Comparison of ENCODE assay signal across 8 cellular contexts in genomic region chr4:165325732-165326512, GRCh38. TPM values are rescaled to one million over a fixed set of nuclear protein-coding genes. Genes with fewer than 3 reads are reported as not detected.
DNase-seq lines count a peak whose midpoint lies in the region; ATAC-seq and TF ChIP-seq lines count a peak whose summit lies in the region.

No MANE protein-coding gene starts in this region.

- H3K27me3 ChIP-seq in gastrocnemius medialis, result no peaks in the 10 kb centered on the region

- H3K36me3 ChIP-seq in gastrocnemius medialis, result no peaks in the 10 kb centered on the region

- H3K4me1 Mint-ChIP-seq in activated T-cell treated with anti-CD3 and anti-CD28 coated beads, Interleukin-2, amount 50 U/mL, for 72 hours (ENCODE audit: low read depth), result peaks cover 9% of the 10 kb centered on the region

- no peak for TF ChIP-seq CTCF in fibroblast of villous mesenchyme (IDR thresholded peaks at IDR 0.05; ENCODE audit: insufficient read depth, low read depth, low read length)
- TF ChIP-seq CTCF in gastrocnemius medialis (IDR thresholded peaks at IDR 0.05 in 4 of 5, conservative IDR thresholded peaks at IDR 0.05 in 1 of 5), result no peak

- H3K36me3 Mint-ChIP-seq in activated T-cell treated with anti-CD3 and anti-CD28 coated beads, Interleukin-2, amount 50 U/mL, for 72 hours (ENCODE audit: insufficient read depth in 2 of 2), result peaks cover 4 to 10% of the 10 kb centered on the region in 2 donors

- DNase-seq in activated T-cell treated with anti-CD3 and anti-CD28 coated beads, Interleukin-2, amount 50 U/mL, for 72 hours, result peak; percentile 12 to 28
- no peak for DNase-seq in activated T-cell treated with anti-CD3 and anti-CD28 coated beads for 4 hours
- DNase-seq in fibroblast of villous mesenchyme (ENCODE audit: low read depth), result peak; percentile 82
- DNase-seq in gastrocnemius medialis, result no peak
- no peak for DNase-seq in NCI-H1930 (lab: John Stamatoyannopoulos, UW)

- H3K4me3 ChIP-seq in fibroblast of villous mesenchyme (ENCODE audit: low read depth, low read length) (peak overlapping the region; percentile 76), gastrocnemius medialis (peak overlapping the region in 3 of 4 donors; percentile 48 to 90 (median 86))

- H3K27me3 Mint-ChIP-seq in activated T-cell treated with anti-CD3 and anti-CD28 coated beads, Interleukin-2, amount 50 U/mL, for 72 hours (ENCODE audit: low read depth), result no peaks in the 10 kb centered on the region

- no peaks in the 10 kb centered on the region for H3K9me3 ChIP-seq in gastrocnemius medialis

- no peak overlapping the region for H3K4me3 Mint-ChIP-seq in activated T-cell treated with anti-CD3 and anti-CD28 coated beads, Interleukin-2, amount 50 U/mL, for 72 hours

- peak overlapping the region in 1 of 4 donors; percentile 67 for H3K27ac ChIP-seq in gastrocnemius medialis

- intact Hi-C loops in gastrocnemius medialis (cut with DNase I; ENCODE audit: low total_unique reads), result loop anchor here (2.0 kb wide), 1 partner anchor 119 kb away; the partner anchor contains the start of gene KLHL2

- H3K27ac Mint-ChIP-seq in activated T-cell treated with anti-CD3 and anti-CD28 coated beads, Interleukin-2, amount 50 U/mL, for 72 hours, result peak overlapping the region; percentile 81

- peaks cover 10 to 14% of the 10 kb centered on the region in 2 donors for H3K4me1 ChIP-seq in gastrocnemius medialis

- in situ Hi-C loops in gastrocnemius medialis (cut with MboI; ENCODE audit: low sequenced_read_pairs in 4 of 4), result loop anchor here in 2 of 4 donors (10.0 to 25.0 kb wide), 3 partner anchors 114 to 211 kb away; partner anchors contain the start of genes KLHL2 (in 2 of the 2) and TMEM192 (in 1 of the 2)

- no peak for ATAC-seq in activated T-cell treated with anti-CD3 and anti-CD28 coated beads, Interleukin-2, amount 50 U/mL, for 72 hours (replicated peaks in 1 of 2)
- ATAC-seq in SK-N-SH treated with all-trans-retinoic acid at 6 μM for 48 hours (peak; percentile 6), gastrocnemius medialis (no peak), GM18520 (IDR thresholded peaks at IDR 0.05; ENCODE audit: unreplicated experiment) (no peak), GM21576 (IDR thresholded peaks at IDR 0.05; ENCODE audit: unreplicated experiment) (no peak)

- no peaks in the 10 kb centered on the region for H3K9me3 Mint-ChIP-seq in activated T-cell treated with anti-CD3 and anti-CD28 coated beads, Interleukin-2, amount 50 U/mL, for 72 hours

- TF ChIP-seq POLR2A in gastrocnemius medialis (IDR thresholded peaks at IDR 0.05), result no peak

TF ChIP-seq in SK-N-SH treated with all-trans-retinoic acid at 6 μM for 48 hours, 23 proteins besides CTCF, POLR2A, EP300 and RAD21:
- TF ChIP-seq ZFP3 (CRISPR knock-in tag; IDR thresholded peaks at IDR 0.05), result no peak
- TF ChIP-seq ZC3H10 (CRISPR knock-in tag; IDR thresholded peaks at IDR 0.05), result no peak
- TF ChIP-seq CREB5 (CRISPR knock-in tag; IDR thresholded peaks at IDR 0.05; ENCODE audit: low read depth), result no peak
- no peak for TF ChIP-seq ARNTL (CRISPR knock-in tag; IDR thresholded peaks at IDR 0.05; ENCODE audit: borderline replicate concordance, low read depth)
- TF ChIP-seq ZFP30 (CRISPR knock-in tag; IDR thresholded peaks at IDR 0.05), result no peak
- TF ChIP-seq, protein P1, sequence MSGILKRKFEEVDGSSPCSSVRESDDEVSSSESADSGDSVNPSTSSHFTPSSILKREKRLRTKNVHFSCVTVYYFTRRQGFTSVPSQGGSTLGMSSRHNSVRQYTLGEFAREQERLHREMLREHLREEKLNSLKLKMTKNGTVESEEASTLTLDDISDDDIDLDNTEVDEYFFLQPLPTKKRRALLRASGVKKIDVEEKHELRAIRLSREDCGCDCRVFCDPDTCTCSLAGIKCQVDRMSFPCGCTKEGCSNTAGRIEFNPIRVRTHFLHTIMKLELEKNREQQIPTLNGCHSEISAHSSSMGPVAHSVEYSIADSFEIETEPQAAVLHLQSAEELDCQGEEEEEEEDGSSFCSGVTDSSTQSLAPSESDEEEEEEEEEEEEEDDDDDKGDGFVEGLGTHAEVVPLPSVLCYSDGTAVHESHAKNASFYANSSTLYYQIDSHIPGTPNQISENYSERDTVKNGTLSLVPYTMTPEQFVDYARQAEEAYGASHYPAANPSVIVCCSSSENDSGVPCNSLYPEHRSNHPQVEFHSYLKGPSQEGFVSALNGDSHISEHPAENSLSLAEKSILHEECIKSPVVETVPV (CRISPR knock-in tag; IDR thresholded peaks at IDR 0.05), result no peak
- TF ChIP-seq OSR1 (CRISPR knock-in tag; IDR thresholded peaks at IDR 0.05), result no peak
- TF ChIP-seq ZNF8 (CRISPR knock-in tag; IDR thresholded peaks at IDR 0.05), result no peak
- TF ChIP-seq SNAI2 (CRISPR knock-in tag; IDR thresholded peaks at IDR 0.05), result no peak
- no peak for TF ChIP-seq BACH2 (CRISPR knock-in tag; IDR thresholded peaks at IDR 0.05; ENCODE audit: borderline replicate concordance)
- TF ChIP-seq PPARA (CRISPR knock-in tag; IDR thresholded peaks at IDR 0.05; ENCODE audit: borderline replicate concordance), result no peak
- TF ChIP-seq TOX (CRISPR knock-in tag; IDR thresholded peaks at IDR 0.05; ENCODE audit: borderline replicate concordance), result no peak
- no peak for TF ChIP-seq TCF4 (CRISPR knock-in tag; IDR thresholded peaks at IDR 0.05; ENCODE audit: borderline replicate concordance)
- no peak for TF ChIP-seq GLIS3 (CRISPR knock-in tag; IDR thresholded peaks at IDR 0.05)
- TF ChIP-seq ZNF565 (CRISPR knock-in tag; conservative IDR thresholded peaks at IDR 0.05; ENCODE audit: low read depth), result no peak

RNA-seq across cellular contexts. Expression of gene MSMO1, which starts 1.5 kb away (rescaled TPM):
- 10 to 100 TPM; 21.0 to 23.7 TPM for total RNA-seq in activated T-cell treated with anti-CD3 and anti-CD28 coated beads, Interleukin-2, amount 50 U/mL, for 72 hours
- 369 and 731 TPM in 2 replicates for total RNA-seq in fibroblast of villous mesenchyme
- total RNA-seq in gastrocnemius medialis, result 1 to 10 TPM; 3.9 to 7.7 (median 4.1) TPM

RNA-seq across cellular contexts. Expression of gene CPE, which starts 52.9 kb away (rescaled TPM):
- not detected for total RNA-seq in activated T-cell treated with anti-CD3 and anti-CD28 coated beads, Interleukin-2, amount 50 U/mL, for 72 hours
- total RNA-seq in fibroblast of villous mesenchyme (3.5 and 15.1 TPM in 2 replicates), gastrocnemius medialis (10 to 100 TPM; 11.8 to 27.6 (median 17.0) TPM)

Comparison
In these comparisons a context has a peak if more than half of its experiments do, and no peak if none do; other contexts are left out.
1. DNase-seq: peak in activated T-cell treated with anti-CD3 and anti-CD28 coated beads, Interleukin-2, amount 50 U/mL, for 72 hours (2 of 2) and fibroblast of villous mesenchyme (single experiment); none in activated T-cell treated with anti-CD3 and anti-CD28 coated beads for 4 hours (single experiment), gastrocnemius medialis (0 of 2) and NCI-H1930 (0 of 2).
2. RNA of gene MSMO1, which starts 1.5 kb away (total RNA-seq): 369 to 731 TPM in fibroblast of villous mesenchyme; 21.0 to 23.7 TPM in activated T-cell treated with anti-CD3 and anti-CD28 coated beads, Interleukin-2, amount 50 U/mL, for 72 hours and 3.9 to 7.7 TPM in gastrocnemius medialis; every median in the first group is over 10 times any median in the second.